9 cellular contexts compared by ENCODE assay signal in genomic region chr17:50785942-50786570, GRCh38. TPM values are rescaled to one million over a fixed set of nuclear protein-coding genes. Genes with fewer than 3 reads are reported as not detected.
DNase-seq lines count a peak whose midpoint lies in the region; ATAC-seq and TF ChIP-seq lines count a peak whose summit lies in the region.
"Had no signal": no experiment of that assay in that cellular context is flagged by ENCODE, and none has a peak within 500 bp of the region (broad histone marks: within the 10 kb centered on the region; RNA-seq: fewer than 3 reads in every experiment).

No MANE protein-coding gene starts in this region.

- H3K9me3 Mint-ChIP-seq in brain: no peaks in the 10 kb centered on the region
- H3K9me3 Mint-ChIP-seq: dendritic cell treated with granulocyte-macrophage colony-stimulating factor and Interleukin-4, amounts not matched to agents 40 ng/mL and 50 ng/mL, for 4 days had no signal

- no peaks in the 10 kb centered on the region for H3K27me3 ChIP-seq in stomach smooth muscle (ENCODE audit: control insufficient read depth in 1 of 2, insufficient read depth in 2 of 2, low read length in 2 of 2)

- peak overlapping the region; percentile 83 for H3K27ac ChIP-seq in stomach smooth muscle (ENCODE audit: low read length)

- no peak for TF ChIP-seq CTCF in brain (conservative IDR thresholded peaks at IDR 0.05)

- DNase-seq in NCI-H1092 treated with DMSO at 0.1 percent for 48 hours (lab: John Stamatoyannopoulos, UW) (peak; percentile 16), hippocampal formation (lab: John Stamatoyannopoulos, UW) (peak; percentile 37 to 67), erythroblast (lab: John Stamatoyannopoulos, UW) (no peak)
- no peak for DNase-seq in activated CD8-positive, alpha-beta memory T cell treated with anti-CD3 and anti-CD28 coated beads, Interleukin-2, amount 50 U/mL, for 4 hours
- DNase-seq: activated CD4-positive, alpha-beta T cell treated with anti-CD3 and anti-CD28 coated beads, Interleukin-2, amount 50 U/mL, for 1 hour had no signal

- H3K4me1 Mint-ChIP-seq in brain: peaks cover 50% of the 10 kb centered on the region

- no peak for TF ChIP-seq POLR2A in erythroblast (IDR thresholded peaks at IDR 0.05; ENCODE audit: low read length)

- peak overlapping the region in 1 of 2 donors; percentile 47 for H3K9ac ChIP-seq in stomach smooth muscle (ENCODE audit: low read length in 2 of 2)

- H3K36me3 ChIP-seq in stomach smooth muscle (ENCODE audit: control insufficient read depth in 2 of 2, insufficient read depth in 2 of 2, low read length in 2 of 2): no peaks in the 10 kb centered on the region

- H3K4me1 ChIP-seq in stomach smooth muscle (ENCODE audit: control insufficient read depth, insufficient read depth, low read length): peaks cover 23% of the 10 kb centered on the region

- H3K27ac Mint-ChIP-seq in brain: peak overlapping the region; percentile 87 to 99 (median 95)
- H3K27ac Mint-ChIP-seq: dendritic cell treated with granulocyte-macrophage colony-stimulating factor and Interleukin-4, amounts not matched to agents 40 ng/mL and 50 ng/mL, for 4 days had no signal

- peaks cover 7% of the 10 kb centered on the region for H3K27me3 Mint-ChIP-seq in brain

- no peaks in the 10 kb centered on the region for H3K36me3 Mint-ChIP-seq in brain

- ATAC-seq in HG03280 (IDR thresholded peaks at IDR 0.05; ENCODE audit: unreplicated experiment): no peak

- peak overlapping the region in 1 of 2 donors; percentile 35 for H3K4me3 ChIP-seq in stomach smooth muscle (ENCODE audit: low read length in 2 of 2)

- peak overlapping the region in 2 of 5 experiments; percentile 52 to 64 for H3K4me3 Mint-ChIP-seq in brain
- H3K4me3 Mint-ChIP-seq: dendritic cell treated with granulocyte-macrophage colony-stimulating factor and Interleukin-4, amounts not matched to agents 40 ng/mL and 50 ng/mL, for 4 days had no signal

- H3K9me3 ChIP-seq in stomach smooth muscle (ENCODE audit: control insufficient read depth in 2 of 2, low read length in 2 of 2): no peaks in the 10 kb centered on the region

RNA-seq across cellular contexts. Expression of gene ANKRD40CL, which starts 18.7 kb away (rescaled TPM):
- not detected for polyA plus RNA-seq in brain (ENCODE audit: insufficient read depth, low read depth, low replicate concordance)

RNA-seq across cellular contexts. Expression of gene WFIKKN2, which starts 49.3 kb away (rescaled TPM):
- polyA plus RNA-seq in brain (ENCODE audit: insufficient read depth, low read depth, low replicate concordance): 0.70 TPM

Comparison
In these comparisons a context has a peak if more than half of its experiments do, and no peak if none do; other contexts are left out.
1. DNase-seq: peak in NCI-H1092 treated with DMSO at 0.1 percent for 48 hours (single experiment) and hippocampal formation (2 of 2); none in erythroblast (0 of 2) and activated CD8-positive, alpha-beta memory T cell treated with anti-CD3 and anti-CD28 coated beads, Interleukin-2, amount 50 U/mL, for 4 hours (single experiment).